Comparison of ENCODE assay signal across 19 cellular contexts in genomic region chr6:86780923-86781322, GRCh38.
A peak's percentile ranks its signal among the peaks of the same experiment; 100 is the strongest.
DNase-seq lines count a peak whose midpoint lies in the region.
"Had no signal": no experiment of that assay in that cellular context is flagged by ENCODE, and none has a peak within 500 bp of the region (broad histone marks: within the 10 kb centered on the region; RNA-seq: fewer than 3 reads in every experiment).

No MANE protein-coding gene starts in this region.

- DNase-seq in inferior parietal cortex (ENCODE audit: extremely low spot score) (peak; percentile 28), middle frontal gyrus (ENCODE audit: extremely low spot score, low spot score) (peak; percentile 17), superior temporal gyrus (ENCODE audit: extremely low spot score) (peak; percentile 42), EL (no peak)
- DNase-seq in stimulated activated CD4-positive, alpha-beta T cell treated with anti-CD3 and anti-CD28 coated beads, Interleukin-4, amount 100 ng/mL, for 1 hour = no peak
- DNase-seq: 8988T; ACHN; BE2C; C1 segment of cervical spinal cord; CD4-positive, alpha-beta memory T cell; CD4-positive, CD25-positive, alpha-beta regulatory T cell; CD8-positive, alpha-beta memory T cell; COR-L47; DMS 273 treated with DMSO at 0.1 percent for 48 hours; DMS153; DMS53; DMS79; DND-41; GF-D8 had no signal

Comparison
In these comparisons a context has a peak if more than half of its experiments do, and no peak if none do; other contexts are left out.
1. DNase-seq: peak in inferior parietal cortex (single experiment), middle frontal gyrus (single experiment) and superior temporal gyrus (single experiment); none in stimulated activated CD4-positive, alpha-beta T cell treated with anti-CD3 and anti-CD28 coated beads, Interleukin-4, amount 100 ng/mL, for 1 hour (single experiment) and EL (single experiment).